In the genomic region with DNA sequence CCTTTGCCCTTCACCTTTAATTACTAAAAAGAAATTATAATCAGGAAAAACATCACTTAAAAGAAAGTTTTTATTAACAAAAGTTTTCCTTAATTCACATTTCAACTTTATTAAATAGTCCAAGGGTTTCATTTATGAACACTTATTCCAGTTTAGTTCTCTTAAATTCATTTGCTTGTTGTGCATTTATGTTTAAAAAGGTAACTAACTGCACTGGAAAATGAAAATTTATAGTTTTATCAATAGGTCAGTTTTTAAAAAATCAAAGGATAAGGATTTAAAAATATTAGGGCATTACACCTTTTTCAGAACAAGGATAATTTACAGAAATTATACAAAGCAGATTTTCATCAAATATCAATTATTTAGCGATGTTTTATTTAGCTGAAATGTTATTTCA, we compare ENCODE assay signal across 1 cellular context.
TF ChIP-seq lines count a peak whose summit lies in the region.

No MANE protein-coding gene starts in this region.

TF ChIP-seq in K562, 482 proteins besides CTCF, POLR2A, EP300 and RAD21:
- TF ChIP-seq ARHGAP35 (IDR thresholded peaks at IDR 0.05; ENCODE audit: partially characterized antibody) (no peak), ZNF436 (CRISPR knock-in tag; IDR thresholded peaks at IDR 0.05) (no peak), PRMT5 (CRISPR knock-in tag; IDR thresholded peaks at IDR 0.05) (no peak), NCOR1 (IDR thresholded peaks at IDR 0.05) (no peak), KAT8 (IDR thresholded peaks at IDR 0.05; ENCODE audit: low read depth) (no peak), SNRNP70 (optimal IDR thresholded peaks at IDR 0.05; ENCODE audit: low read depth, low read length) (no peak), SIX5 (IDR thresholded peaks at IDR 0.05; ENCODE audit: borderline replicate concordance in 1 of 2, insufficient read depth in 1 of 2, low read depth in 1 of 2, low read length in 2 of 2) (no peak), NELFE (IDR thresholded peaks at IDR 0.05; ENCODE audit: insufficient read depth, insufficient read length) (no peak)
